ENCODE assay signal across 2 cellular contexts in genomic region chr7:44322631-44323363, GRCh38.
TF ChIP-seq lines count a peak whose summit lies in the region.

No MANE protein-coding gene starts in this region.

TF ChIP-seq in liver, 16 proteins besides CTCF, POLR2A, EP300 and RAD21:
- TF ChIP-seq EGR1 (IDR thresholded peaks at IDR 0.05; ENCODE audit: low read depth in 2 of 2) (no peak), HNF4A (conservative IDR thresholded peaks at IDR 0.05) (peak; percentile 39 to 69), FOXA2 (IDR thresholded peaks at IDR 0.05) (peak; percentile 64), SP1 (IDR thresholded peaks at IDR 0.05) (peak; percentile 70), ATF3 (IDR thresholded peaks at IDR 0.05) (no peak), REST (IDR thresholded peaks at IDR 0.05) (peak; percentile 68), TAF1 (conservative IDR thresholded peaks at IDR 0.05) (no peak), JUND (IDR thresholded peaks at IDR 0.05) (peak in 1 of 2 donors; percentile 25), MAX (IDR thresholded peaks at IDR 0.05) (peak; percentile 68), RXRA (IDR thresholded peaks at IDR 0.05) (peak; percentile 64 to 83), NR2F2 (IDR thresholded peaks at IDR 0.05) (no peak), HNF4G (IDR thresholded peaks at IDR 0.05) (no peak), GABPA (IDR thresholded peaks at IDR 0.05 in 1 of 2, conservative IDR thresholded peaks at IDR 0.05 in 1 of 2) (no peak), ZBTB33 (IDR thresholded peaks at IDR 0.05) (no peak), YY1 (IDR thresholded peaks at IDR 0.05) (peak; percentile 86), FOXA1 (IDR thresholded peaks at IDR 0.05) (peak; percentile 61)
TF ChIP-seq in liver: peak in this region for 9.

TF ChIP-seq in HepG2, 621 proteins besides CTCF, POLR2A, EP300 and RAD21:
- no peak for TF ChIP-seq ZNF790 (CRISPR knock-in tag; IDR thresholded peaks at IDR 0.05; ENCODE audit: borderline replicate concordance)
- TF ChIP-seq ZBTB7B (CRISPR knock-in tag; IDR thresholded peaks at IDR 0.05): no peak
- TF ChIP-seq ZNF75D (CRISPR knock-in tag; IDR thresholded peaks at IDR 0.05; ENCODE audit: borderline replicate concordance): no peak
- TF ChIP-seq CCDC6 (CRISPR knock-in tag; IDR thresholded peaks at IDR 0.05): no peak
- TF ChIP-seq TERF1 (CRISPR knock-in tag; IDR thresholded peaks at IDR 0.05): no peak
- no peak for TF ChIP-seq GTF2F1 (IDR thresholded peaks at IDR 0.05; ENCODE audit: low read length)
- TF ChIP-seq ZNF430 (CRISPR knock-in tag; IDR thresholded peaks at IDR 0.05): no peak
- TF ChIP-seq KLF12 (CRISPR knock-in tag; IDR thresholded peaks at IDR 0.05; ENCODE audit: borderline replicate concordance): no peak
